8 cellular contexts compared by ENCODE assay signal in genomic region chr11:63635762-63636465, GRCh38. TPM values are rescaled to one million over a fixed set of nuclear protein-coding genes. Genes with fewer than 3 reads are reported as not detected.
DNase-seq lines count a peak whose midpoint lies in the region; ATAC-seq and TF ChIP-seq lines count a peak whose summit lies in the region.

No MANE protein-coding gene starts in this region.

- peaks cover 16% of the 10 kb centered on the region for H3K4me1 Mint-ChIP-seq in CD4-positive, alpha-beta T cell (ENCODE audit: low read depth)
- peaks cover 12% of the 10 kb centered on the region; the same call in 1 of the 2 replicates for H3K4me1 Mint-ChIP-seq in HFFc6 (ENCODE audit: low read depth)
- H3K4me1 Mint-ChIP-seq in activated T-helper 1 cell treated with anti-CD3 and anti-CD28 coated beads, Interleukin-12 subunit alpha, Interleukin-12 subunit beta, Interleukin-2, Interleukin-4 antibody, amounts not matched to agents 30 ng/mL and 10 ng/mL and 1 ng/mL, durations not matched to agents 14 hours and 24 hours and 36 hours (ENCODE audit: low read depth) = peaks cover 12% of the 10 kb centered on the region

- H3K36me3 Mint-ChIP-seq in CD4-positive, alpha-beta T cell (ENCODE audit: low read depth) = peaks cover 53% of the 10 kb centered on the region
- H3K36me3 Mint-ChIP-seq in HFFc6 (ENCODE audit: low read depth) = peaks cover 29% of the 10 kb centered on the region
- H3K36me3 Mint-ChIP-seq in activated T-helper 1 cell treated with anti-CD3 and anti-CD28 coated beads, Interleukin-12 subunit alpha, Interleukin-12 subunit beta, Interleukin-2, Interleukin-4 antibody, amounts not matched to agents 30 ng/mL and 10 ng/mL and 1 ng/mL, durations not matched to agents 14 hours and 24 hours and 36 hours (ENCODE audit: low read depth) = peaks cover 27% of the 10 kb centered on the region

- CTCF ChIA-PET in CD4-positive, alpha-beta T cell (lab: Charles Lee) = interaction anchor here (0.6 to 6.4 kb wide), 13 partner anchors 27 to 600 kb away, joined by 3 to 63 read pairs (median 4); partner anchors contain the start of gene PLAAT4

- TF ChIP-seq POLR2A in Peyer's patch (IDR thresholded peaks at IDR 0.05) (no peak), testis (IDR thresholded peaks at IDR 0.05) (no peak)

- H3K4me3 ChIP-seq in Peyer's patch (no peak overlapping the region), fibroblast of pulmonary artery (replicated peaks; ENCODE audit: low read depth, low read length) (no peak overlapping the region), testis (no peak overlapping the region)

- peak; percentile 86 for TF ChIP-seq CTCF in CD4-positive, alpha-beta T cell (IDR thresholded peaks at IDR 0.05)
- peak; percentile 85 for TF ChIP-seq CTCF in HFFc6 (IDR thresholded peaks at IDR 0.05)
- peak; percentile 18 to 94 (median 85) for TF ChIP-seq CTCF in Peyer's patch (IDR thresholded peaks at IDR 0.05)
- peak; percentile 87 for TF ChIP-seq CTCF in fibroblast of pulmonary artery (IDR thresholded peaks at IDR 0.05; ENCODE audit: low read length, missing control alignments)
- peak; percentile 64 to 80 (median 66) for TF ChIP-seq CTCF in testis (IDR thresholded peaks at IDR 0.05)

- H3K9me3 ChIP-seq in CD4-positive, alpha-beta T cell (ENCODE audit: control insufficient read depth, low read length) = no peaks in the 10 kb centered on the region
- no peaks in the 10 kb centered on the region for H3K9me3 ChIP-seq in Peyer's patch
- H3K9me3 ChIP-seq in testis = no peaks in the 10 kb centered on the region

- no peaks in the 10 kb centered on the region for H3K27me3 Mint-ChIP-seq in CD4-positive, alpha-beta T cell
- no peaks in the 10 kb centered on the region; the same call in 1 of the 2 replicates for H3K27me3 Mint-ChIP-seq in HFFc6 (ENCODE audit: insufficient read depth)
- no peaks in the 10 kb centered on the region for H3K27me3 Mint-ChIP-seq in activated T-helper 1 cell treated with anti-CD3 and anti-CD28 coated beads, Interleukin-12 subunit alpha, Interleukin-12 subunit beta, Interleukin-2, Interleukin-4 antibody, amounts not matched to agents 30 ng/mL and 10 ng/mL and 1 ng/mL, durations not matched to agents 14 hours and 24 hours and 36 hours (ENCODE audit: insufficient read depth)

- no peak overlapping the region for H3K27ac Mint-ChIP-seq in CD4-positive, alpha-beta T cell
- H3K27ac Mint-ChIP-seq in HFFc6 = peak overlapping the region; percentile 0; the same call in 1 of the 2 replicates
- H3K27ac Mint-ChIP-seq in activated T-helper 1 cell treated with anti-CD3 and anti-CD28 coated beads, Interleukin-12 subunit alpha, Interleukin-12 subunit beta, Interleukin-2, Interleukin-4 antibody, amounts not matched to agents 30 ng/mL and 10 ng/mL and 1 ng/mL, durations not matched to agents 14 hours and 24 hours and 36 hours = no peak overlapping the region

- intact Hi-C loops in CD4-positive, alpha-beta T cell (cut with DNase I, micrococcal nuclease) = loop anchor here (1.0 to 10.0 kb wide), 4 partner anchors 101 to 601 kb away; partner anchors contain the start of gene PLAAT4 (in 1 of the 2)
- intact Hi-C loops in activated T-helper 1 cell treated with anti-CD3 and anti-CD28 coated beads, Interleukin-12 subunit alpha, Interleukin-12 subunit beta, Interleukin-2, Interleukin-4 antibody, amounts not matched to agents 30 ng/mL and 10 ng/mL and 1 ng/mL, durations not matched to agents 14 hours and 24 hours and 36 hours (cut with micrococcal nuclease) = loop anchor here (1.0 to 10.0 kb wide), 7 partner anchors 43 to 601 kb away; partner anchors contain the start of genes PLAAT4 and RTN3
- intact Hi-C loops in testis (cut with DNase I; ENCODE audit: low total_unique reads) = loop anchor here (10.0 kb wide), 1 partner anchor 151 kb away; no protein-coding TSS in a partner anchor

- no peak overlapping the region for H3K4me3 Mint-ChIP-seq in CD4-positive, alpha-beta T cell
- H3K4me3 Mint-ChIP-seq in HFFc6 = no peak overlapping the region
- H3K4me3 Mint-ChIP-seq in activated T-helper 1 cell treated with anti-CD3 and anti-CD28 coated beads, Interleukin-12 subunit alpha, Interleukin-12 subunit beta, Interleukin-2, Interleukin-4 antibody, amounts not matched to agents 30 ng/mL and 10 ng/mL and 1 ng/mL, durations not matched to agents 14 hours and 24 hours and 36 hours = no peak overlapping the region

- H3K9me3 Mint-ChIP-seq in CD4-positive, alpha-beta T cell = no peaks in the 10 kb centered on the region
- no peaks in the 10 kb centered on the region for H3K9me3 Mint-ChIP-seq in HFFc6
- H3K9me3 Mint-ChIP-seq in activated T-helper 1 cell treated with anti-CD3 and anti-CD28 coated beads, Interleukin-12 subunit alpha, Interleukin-12 subunit beta, Interleukin-2, Interleukin-4 antibody, amounts not matched to agents 30 ng/mL and 10 ng/mL and 1 ng/mL, durations not matched to agents 14 hours and 24 hours and 36 hours = no peaks in the 10 kb centered on the region

- DNase-seq in CD4-positive, alpha-beta T cell = peak; percentile 59 to 73 (median 66)
- DNase-seq in HFFc6 (peak; percentile 60), Peyer's patch (peak; percentile 41 to 85 (median 58)), fibroblast of pulmonary artery (ENCODE audit: low read depth) (peak; percentile 79), nucleus accumbens (lab: John Stamatoyannopoulos, UW) (peak in 49 of 56 donors; percentile 9 to 83 (median 49)), testis (peak; percentile 76)
- peak; percentile 48 for DNase-seq in activated T-helper 1 cell treated with anti-CD3 and anti-CD28 coated beads, Interleukin-12 subunit alpha, Interleukin-12 subunit beta, Interleukin-2, Interleukin-4 antibody, amounts not matched to agents 30 ng/mL and 10 ng/mL and 1 ng/mL, durations not matched to agents 14 hours and 24 hours and 36 hours (ENCODE audit: low spot score)

- H3K36me3 ChIP-seq in Peyer's patch (peaks cover 0 to 40% (median 0%) of the 10 kb centered on the region in 3 donors), testis (ENCODE audit: low read depth, missing control alignments) (no peaks in the 10 kb centered on the region)

- WGBS in testis, 2 donors = 59 to 72% methylated on average over 10 of the region's 10 CpGs

- H3K27me3 ChIP-seq in CD4-positive, alpha-beta T cell (ENCODE audit: control insufficient read depth, insufficient read depth, low read length) = no peaks in the 10 kb centered on the region
- H3K27me3 ChIP-seq in Peyer's patch (no peaks in the 10 kb centered on the region), testis (no peaks in the 10 kb centered on the region)

- H3K4me1 ChIP-seq in Peyer's patch = peaks cover 0 to 4% (median 0%) of the 10 kb centered on the region in 4 donors
- H3K4me1 ChIP-seq in testis = peaks cover 4% of the 10 kb centered on the region

- peak; percentile 93 for ATAC-seq in CD4-positive, alpha-beta T cell (ENCODE audit: poor library complexity)
- ATAC-seq in GM18867 (IDR thresholded peaks at IDR 0.05; ENCODE audit: unreplicated experiment) = no peak

- POLR2A ChIA-PET in CD4-positive, alpha-beta T cell (lab: Charles Lee) = interaction anchor here (0.5 to 1.8 kb wide), 6 partner anchors 69 to 423 kb away, joined by 3 to 16 read pairs (median 4); partner anchors contain the start of gene PLAAT4

- no peak overlapping the region for H3K27ac ChIP-seq in CD4-positive, alpha-beta T cell (ENCODE audit: low read depth, low read length)
- H3K27ac ChIP-seq in Peyer's patch (no peak overlapping the region), testis (no peak overlapping the region)

RNA-seq across cellular contexts. Expression of gene PLAAT3, which starts 21.7 kb away (rescaled TPM):
- total RNA-seq in CD4-positive, alpha-beta T cell = 1 to 10 TPM; 2.4 to 3.6 TPM
- 10 to 100 TPM in 1 of 6 experiments, 1 to 10 TPM in 5; 8.0 to 11.2 (median 8.6) TPM for total RNA-seq in HFFc6 (2021; fragmentation: NEBNext Ultra II Directional; extraction: Animal tissue kit (Norgen Biotek cat#: 25700))
- total RNA-seq in Peyer's patch = 10 to 100 TPM in 3 of 4 donors, 1 to 10 TPM in 1; 6.8 to 20.1 (median 18.4) TPM
- 2.3 TPM in 2 replicates for total RNA-seq in activated T-helper 1 cell treated with anti-CD3 and anti-CD28 coated beads, Interleukin-12 subunit alpha, Interleukin-12 subunit beta, Interleukin-2, Interleukin-4 antibody, amounts not matched to agents 30 ng/mL and 10 ng/mL and 1 ng/mL, durations not matched to agents 14 hours and 24 hours and 36 hours
- 100 to 1,000 TPM; 136 to 147 TPM for total RNA-seq in testis
- polyA plus RNA-seq in testis (ENCODE audit: insufficient read depth, low read depth, low replicate concordance) = 301 TPM

RNA-seq across cellular contexts. Expression of gene ATL3, which starts 35.3 kb away (rescaled TPM):
- total RNA-seq in CD4-positive, alpha-beta T cell = 10 to 100 TPM; 14.5 to 16.5 TPM
- total RNA-seq in HFFc6 (2021; fragmentation: NEBNext Ultra II Directional; extraction: Animal tissue kit (Norgen Biotek cat#: 25700)) = 100 to 1,000 TPM in 5 of 6 experiments, 10 to 100 TPM in 1; 96.9 to 116 (median 109) TPM
- 10 to 100 TPM; 25.5 to 38.4 (median 31.3) TPM for total RNA-seq in Peyer's patch
- total RNA-seq in activated T-helper 1 cell treated with anti-CD3 and anti-CD28 coated beads, Interleukin-12 subunit alpha, Interleukin-12 subunit beta, Interleukin-2, Interleukin-4 antibody, amounts not matched to agents 30 ng/mL and 10 ng/mL and 1 ng/mL, durations not matched to agents 14 hours and 24 hours and 36 hours = 35.6 and 37.0 TPM in 2 replicates
- 10 to 100 TPM; 51.1 to 63.9 TPM for total RNA-seq in testis
- polyA plus RNA-seq in testis (ENCODE audit: insufficient read depth, low read depth, low replicate concordance) = 66.4 TPM

RNA-seq across cellular contexts. Expression of gene RTN3, which starts 45.4 kb away (rescaled TPM):
- 10 to 100 TPM; 16.4 to 17.6 TPM for total RNA-seq in CD4-positive, alpha-beta T cell
- total RNA-seq in HFFc6 (2021; fragmentation: NEBNext Ultra II Directional; extraction: Animal tissue kit (Norgen Biotek cat#: 25700)) = 100 to 1,000 TPM; 114 to 144 (median 133) TPM
- 100 to 1,000 TPM in 3 of 4 donors, 10 to 100 TPM in 1; 47.9 to 132 (median 101) TPM for total RNA-seq in Peyer's patch
- total RNA-seq in activated T-helper 1 cell treated with anti-CD3 and anti-CD28 coated beads, Interleukin-12 subunit alpha, Interleukin-12 subunit beta, Interleukin-2, Interleukin-4 antibody, amounts not matched to agents 30 ng/mL and 10 ng/mL and 1 ng/mL, durations not matched to agents 14 hours and 24 hours and 36 hours = 52.1 and 54.7 TPM in 2 replicates
- total RNA-seq in testis = 10 to 100 TPM; 75.6 to 81.6 TPM
- polyA plus RNA-seq in testis (ENCODE audit: insufficient read depth, low read depth, low replicate concordance) = 103 TPM

Comparison
In these comparisons a context has a peak if more than half of its experiments do, and no peak if none do; other contexts are left out.
1. RNA of gene PLAAT3, which starts 21.7 kb away (total RNA-seq): 136 to 147 TPM in testis; 6.8 to 20.1 TPM in Peyer's patch, 8.0 to 11.2 TPM in HFFc6, 2.4 to 3.6 TPM in CD4-positive, alpha-beta T cell and 2.3 TPM in activated T-helper 1 cell treated with anti-CD3 and anti-CD28 coated beads, Interleukin-12 subunit alpha, Interleukin-12 subunit beta, Interleukin-2, Interleukin-4 antibody, amounts not matched to agents 30 ng/mL and 10 ng/mL and 1 ng/mL, durations not matched to agents 14 hours and 24 hours and 36 hours; every median in the first group is over 4 times any median in the second.
2. Peak in every context shown above with its lines, with median percentiles within 50 percentile points of each other: DNase-seq and CTCF ChIP-seq.